19 cellular contexts compared by ENCODE assay signal in the genomic region with DNA sequence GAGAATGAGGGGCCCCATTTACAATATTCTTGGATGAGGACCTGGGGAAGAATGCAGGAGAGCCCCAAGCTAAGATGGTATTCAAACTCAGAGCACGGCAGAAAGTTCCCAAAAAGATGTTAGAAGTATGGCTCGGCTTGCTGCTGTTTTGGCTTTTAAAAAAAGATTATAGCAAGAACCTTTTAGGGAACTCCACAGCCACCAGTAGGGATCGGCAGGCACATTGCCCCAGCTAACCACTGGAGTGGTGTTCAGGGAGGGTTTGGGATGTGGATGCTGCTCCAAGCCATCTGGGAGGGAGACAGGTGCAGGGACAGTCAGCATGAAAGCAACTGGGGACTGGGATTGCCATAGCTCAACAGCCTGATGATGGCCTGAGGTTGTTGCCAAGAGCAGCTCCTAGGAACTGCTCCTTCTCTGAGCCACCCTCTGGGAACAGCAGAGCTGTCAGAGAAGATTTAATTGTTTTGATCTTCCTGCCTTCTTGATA.
DNase-seq lines count a peak whose midpoint lies in the region; ATAC-seq, FAIRE-seq and TF ChIP-seq lines count a peak whose summit lies in the region.
"Had no signal": no experiment of that assay in that cellular context is flagged by ENCODE, and none has a peak within 500 bp of the region (broad histone marks: within the 10 kb centered on the region; RNA-seq: fewer than 3 reads in every experiment).

No MANE protein-coding gene starts in this region.

- H3K36me3 Mint-ChIP-seq in CD14-positive monocyte, result no peaks in the 10 kb centered on the region
- no peaks in the 10 kb centered on the region for H3K36me3 Mint-ChIP-seq in T-helper 2 cell treated with Interferon-gamma antibody and Interleukin-4, amounts not matched to agents 5 μg/mL and 100 μg/mL, for 36 hours (ENCODE audit: low read depth)
- H3K36me3 Mint-ChIP-seq: CD4-positive, alpha-beta memory T cell had no signal

- POLR2A ChIA-PET in HepG2 (lab: Yijun Ruan, JAX), result interaction anchor here (1.4 kb wide), 1 partner anchor 35 kb away, joined by 3 read pairs; no protein-coding TSS in a partner anchor

- peaks cover 0 to 11% (median 0%) of the 10 kb centered on the region in 4 donors for H3K4me1 ChIP-seq in right lobe of liver
- H3K4me1 ChIP-seq in HepG2 (ENCODE audit: insufficient read depth, low read length), result peaks cover 24% of the 10 kb centered on the region
- peaks cover 88% of the 10 kb centered on the region for H3K4me1 ChIP-seq in left ventricle myocardium inferior

- H3K36me3 ChIP-seq in right lobe of liver (no peaks in the 10 kb centered on the region), HepG2 (replicated peaks in 1 of 2; ENCODE audit: control insufficient read depth in 1 of 2, insufficient read depth in 2 of 2, low read length in 2 of 2) (peaks cover 2 to 9% of the 10 kb centered on the region in 2 experiments; a peak in 4 of 5 replicates), left ventricle myocardium inferior (no peaks in the 10 kb centered on the region)

- no TSS peak for BruUV-seq in HepG2 (replicated peaks; lab: Mats Ljungman, UMichigan)

- no peak for TF ChIP-seq POLR2A in right lobe of liver (IDR thresholded peaks at IDR 0.05)
- no peak for TF ChIP-seq POLR2A in HepG2 (IDR thresholded peaks at IDR 0.05; ENCODE audit: insufficient read depth in 1 of 2, low read depth in 2 of 2, low read length in 2 of 2)

- peak overlapping the region in 1 of 7 donors; percentile 72 for H3K27ac Mint-ChIP-seq in CD14-positive monocyte
- no peak overlapping the region for H3K27ac Mint-ChIP-seq in T-helper 2 cell treated with Interferon-gamma antibody and Interleukin-4, amounts not matched to agents 5 μg/mL and 100 μg/mL, for 36 hours
- H3K27ac Mint-ChIP-seq: CD4-positive, alpha-beta memory T cell; HFFc6 had no signal

- H3K4me1 Mint-ChIP-seq in CD14-positive monocyte, result peaks cover 5% of the 10 kb centered on the region
- no peaks in the 10 kb centered on the region for H3K4me1 Mint-ChIP-seq in T-helper 2 cell treated with Interferon-gamma antibody and Interleukin-4, amounts not matched to agents 5 μg/mL and 100 μg/mL, for 36 hours (ENCODE audit: low read depth)
- H3K4me1 Mint-ChIP-seq: CD4-positive, alpha-beta memory T cell had no signal

- no peaks in the 10 kb centered on the region for H4K20me1 ChIP-seq in HepG2 (ENCODE audit: insufficient read depth, low read length)

- H2AFZ ChIP-seq in HepG2 (ENCODE audit: low read length), result no peak overlapping the region

- TF ChIP-seq CTCF in right lobe of liver (IDR thresholded peaks at IDR 0.05) (no peak), HepG2 (CRISPR knock-in tag; IDR thresholded peaks at IDR 0.05) (no peak), left ventricle myocardium inferior (IDR thresholded peaks at IDR 0.05; ENCODE audit: borderline replicate concordance) (no peak), CD14-positive monocyte (IDR thresholded peaks at IDR 0.05) (no peak)

- H3K79me2 ChIP-seq in HepG2 (ENCODE audit: insufficient read depth, low read length), result peaks cover 18% of the 10 kb centered on the region

- H3K27me3 ChIP-seq in right lobe of liver, result no peaks in the 10 kb centered on the region
- H3K27me3 ChIP-seq in HepG2 (ENCODE audit: control insufficient read depth in 1 of 2, insufficient read depth in 2 of 2, low read length in 2 of 2), result no peaks in the 10 kb centered on the region
- no peaks in the 10 kb centered on the region for H3K27me3 ChIP-seq in left ventricle myocardium inferior (ENCODE audit: low read depth)

- CTCF ChIA-PET in HepG2 (lab: Yijun Ruan, JAX; ENCODE audit: low intra/inter-chr PET ratio, low total read pairs), result no interaction called here

- FAIRE-seq in HepG2 (lab: Jason Lieb, UNC), result no peak
- FAIRE-seq: G401.6, GM12891 had no signal

- peaks cover 0 to 2% (median 1%) of the 10 kb centered on the region in 7 donors for H3K9me3 Mint-ChIP-seq in CD14-positive monocyte
- H3K9me3 Mint-ChIP-seq in T-helper 2 cell treated with Interferon-gamma antibody and Interleukin-4, amounts not matched to agents 5 μg/mL and 100 μg/mL, for 36 hours, result no peaks in the 10 kb centered on the region
- H3K9me3 Mint-ChIP-seq: HFFc6 had no signal

- ATAC-seq in right lobe of liver, result peak in 3 of 4 donors; percentile 10 to 26 (median 20)
- ATAC-seq in HepG2, result no peak
- ATAC-seq in GM18868 (IDR thresholded peaks at IDR 0.05; ENCODE audit: unreplicated experiment), result no peak

- H3K9me3 ChIP-seq in right lobe of liver (no peaks in the 10 kb centered on the region), HepG2 (ENCODE audit: low read length) (no peaks in the 10 kb centered on the region), left ventricle myocardium inferior (replicated peaks) (no peaks in the 10 kb centered on the region)

- no peak overlapping the region for H3K4me3 ChIP-seq in right lobe of liver
- H3K4me3 ChIP-seq in HepG2 (replicated peaks in 1 of 3; ENCODE audit: insufficient read depth in 1 of 3, low read depth in 2 of 3, low read length in 3 of 3), result no peak overlapping the region
- H3K4me3 ChIP-seq in left ventricle myocardium inferior, result peak overlapping the region; percentile 3

- WGBS in right lobe of liver (ENCODE audit: insufficient coverage, low coverage, low lambda C conversion rate, missing lambda C conversion rate), result 93% methylated on average over 3 of the region's 3 CpGs
- WGBS in HepG2 (ENCODE audit: low lambda C conversion rate), result 96% methylated on average over 3 of the region's 3 CpGs

- no peak for TF ChIP-seq RAD21 in HepG2 (CRISPR knock-in tag; IDR thresholded peaks at IDR 0.05)

- no peak for DNase-seq in right lobe of liver
- no peak for DNase-seq in HepG2 (ENCODE audit: low spot score)
- DNase-seq in left ventricle myocardium inferior, result no peak
- DNase-seq in myocyte (ENCODE audit: low read depth), result peak; percentile 91
- no peak for DNase-seq in CD14-positive monocyte (ENCODE audit: low spot score)
- no peak for DNase-seq in T-helper 2 cell treated with Interferon-gamma antibody and Interleukin-4, amounts not matched to agents 5 μg/mL and 100 μg/mL, for 36 hours (ENCODE audit: low spot score)
- no peak for DNase-seq in DMS 273 (lab: John Stamatoyannopoulos, UW; ENCODE audit: unreplicated experiment)
- DNase-seq: 8988T; C1 segment of cervical spinal cord; CD4-positive, alpha-beta memory T cell; DMS153; DMS79 treated with DMSO at 0.1 percent for 48 hours; EL; HCEC 1CT; HFFc6 had no signal

- intact Hi-C loops in right lobe of liver (cut with DNase I), result no loop called here
- intact Hi-C loops in HepG2 (cut with micrococcal nuclease; ENCODE audit: unreplicated experiment), result no loop called here
- intact Hi-C loops in left ventricle myocardium inferior (cut with micrococcal nuclease), result no loop called here
- intact Hi-C loops in CD14-positive monocyte (cut with micrococcal nuclease), result no loop called here

- no peak overlapping the region for H3K4me2 ChIP-seq in HepG2 (ENCODE audit: low read depth, low read length)

- in situ Hi-C loops in HepG2 (cut with HindIII; ENCODE audit: extremely low pct_ligation_motif_present, low pct_unique_long_range_greater_than_20kb), result no loop called here

- H3K9ac ChIP-seq in HepG2 (ENCODE audit: insufficient read depth, low read depth, low read length), result no peak overlapping the region

- peaks cover 11 to 37% (median 19%) of the 10 kb centered on the region in 3 donors for H3K27me3 Mint-ChIP-seq in CD14-positive monocyte (ENCODE audit: low read depth in 3 of 3)
- no peaks in the 10 kb centered on the region for H3K27me3 Mint-ChIP-seq in T-helper 2 cell treated with Interferon-gamma antibody and Interleukin-4, amounts not matched to agents 5 μg/mL and 100 μg/mL, for 36 hours (ENCODE audit: low read depth)

- H3K27ac ChIP-seq in right lobe of liver (no peak overlapping the region), HepG2 (ENCODE audit: extremely low read length, insufficient read depth, low read length) (no peak overlapping the region), left ventricle myocardium inferior (replicated peaks) (peak overlapping the region; percentile 44)
- H3K27ac ChIP-seq: HL-60 had no signal

- no peak overlapping the region for H3K4me3 Mint-ChIP-seq in CD14-positive monocyte
- no peak overlapping the region for H3K4me3 Mint-ChIP-seq in T-helper 2 cell treated with Interferon-gamma antibody and Interleukin-4, amounts not matched to agents 5 μg/mL and 100 μg/mL, for 36 hours
- H3K4me3 Mint-ChIP-seq: CD4-positive, alpha-beta memory T cell; HFFc6 had no signal

- TF ChIP-seq EP300 in HepG2 (IDR thresholded peaks at IDR 0.05; ENCODE audit: low read depth in 2 of 2, low read length in 2 of 2) (no peak), HepG2 (CRISPR knock-in tag; IDR thresholded peaks at IDR 0.05; ENCODE audit: borderline replicate concordance) (no peak)

TF ChIP-seq in HepG2, 621 proteins besides CTCF, POLR2A, EP300 and RAD21:
- no peak for TF ChIP-seq ATF1 (CRISPR knock-in tag; IDR thresholded peaks at IDR 0.05)
- no peak for TF ChIP-seq PAF1 (CRISPR knock-in tag; IDR thresholded peaks at IDR 0.05)
- no peak for TF ChIP-seq KLF15 (CRISPR knock-in tag; IDR thresholded peaks at IDR 0.05; ENCODE audit: borderline replicate concordance)
- no peak for TF ChIP-seq TAF15 (IDR thresholded peaks at IDR 0.05; ENCODE audit: low read depth, low read length, poor library complexity, severe bottlenecking)
- no peak for TF ChIP-seq ZNF850 (CRISPR knock-in tag; conservative IDR thresholded peaks at IDR 0.05)
- TF ChIP-seq TEAD2 (CRISPR knock-in tag; IDR thresholded peaks at IDR 0.05), result no peak
- no peak for TF ChIP-seq ZIK1 (CRISPR knock-in tag; IDR thresholded peaks at IDR 0.05; ENCODE audit: borderline replicate concordance, low read depth)
- no peak for TF ChIP-seq NRL (CRISPR knock-in tag; IDR thresholded peaks at IDR 0.05; ENCODE audit: borderline replicate concordance)
- TF ChIP-seq, protein P1, sequence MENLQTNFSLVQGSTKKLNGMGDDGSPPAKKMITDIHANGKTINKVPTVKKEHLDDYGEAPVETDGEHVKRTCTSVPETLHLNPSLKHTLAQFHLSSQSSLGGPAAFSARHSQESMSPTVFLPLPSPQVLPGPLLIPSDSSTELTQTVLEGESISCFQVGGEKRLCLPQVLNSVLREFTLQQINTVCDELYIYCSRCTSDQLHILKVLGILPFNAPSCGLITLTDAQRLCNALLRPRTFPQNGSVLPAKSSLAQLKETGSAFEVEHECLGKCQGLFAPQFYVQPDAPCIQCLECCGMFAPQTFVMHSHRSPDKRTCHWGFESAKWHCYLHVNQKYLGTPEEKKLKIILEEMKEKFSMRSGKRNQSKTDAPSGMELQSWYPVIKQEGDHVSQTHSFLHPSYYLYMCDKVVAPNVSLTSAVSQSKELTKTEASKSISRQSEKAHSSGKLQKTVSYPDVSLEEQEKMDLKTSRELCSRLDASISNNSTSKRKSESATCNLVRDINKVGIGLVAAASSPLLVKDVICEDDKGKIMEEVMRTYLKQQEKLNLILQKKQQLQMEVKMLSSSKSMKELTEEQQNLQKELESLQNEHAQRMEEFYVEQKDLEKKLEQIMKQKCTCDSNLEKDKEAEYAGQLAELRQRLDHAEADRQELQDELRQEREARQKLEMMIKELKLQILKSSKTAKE (CRISPR knock-in tag; IDR thresholded peaks at IDR 0.05; ENCODE audit: borderline replicate concordance), result no peak

Comparison
In these comparisons a context has a peak if more than half of its experiments do, and no peak if none do; other contexts are left out.
1. ATAC-seq: peak in right lobe of liver (3 of 4); none in HepG2 (single experiment) and GM18868 (single experiment).